Comparison of ENCODE assay signal across 11 cellular contexts in the genomic region with DNA sequence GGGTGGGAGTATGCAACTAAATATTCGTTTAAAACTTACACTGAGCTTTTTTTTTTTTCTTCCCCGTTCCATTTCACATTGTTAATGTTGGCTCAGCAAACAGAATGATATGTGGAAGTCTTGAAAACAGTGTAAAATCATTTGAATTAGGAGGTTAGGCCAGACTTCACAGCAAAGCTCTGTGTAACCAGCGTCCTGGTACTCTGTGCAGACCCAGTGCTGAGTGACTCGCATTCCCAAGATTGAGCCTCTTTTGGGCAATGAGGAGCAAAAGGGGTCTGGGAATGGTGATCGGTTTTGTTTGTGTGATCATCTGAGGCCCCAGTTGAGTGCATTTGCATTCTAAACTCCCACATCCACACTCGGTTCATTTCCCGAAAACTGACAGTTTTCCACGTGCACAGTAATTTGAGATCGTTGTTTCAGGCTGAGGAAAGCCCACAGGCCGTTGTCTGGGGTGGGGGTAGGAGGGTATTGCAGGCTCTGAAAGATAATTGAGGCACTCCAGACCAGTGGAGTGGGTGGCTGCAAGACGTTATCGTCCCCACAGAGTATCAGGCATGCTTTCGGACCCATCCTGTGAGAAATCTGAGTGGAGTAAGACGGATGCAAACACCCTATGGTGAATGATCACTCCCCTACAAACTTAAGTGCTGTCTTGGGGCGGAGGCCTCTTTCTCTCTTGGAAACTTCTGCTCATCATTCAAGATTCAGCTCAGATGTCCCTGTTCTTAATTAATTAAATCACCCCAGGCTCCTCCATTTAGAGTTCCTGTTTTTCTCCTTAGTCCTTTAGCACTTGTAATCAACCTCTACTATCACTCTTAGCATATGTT.
DNase-seq lines count a peak whose midpoint lies in the region; ATAC-seq, FAIRE-seq and TF ChIP-seq lines count a peak whose summit lies in the region.
"Had no signal": no experiment of that assay in that cellular context is flagged by ENCODE, and none has a peak within 500 bp of the region (broad histone marks: within the 10 kb centered on the region; RNA-seq: fewer than 3 reads in every experiment).

No MANE protein-coding gene starts in this region.

- peaks cover 97% of the 10 kb centered on the region for H3K79me2 ChIP-seq in GM12878 (ENCODE audit: control insufficient read depth, insufficient read depth, low read length)

- RAD21 ChIA-PET in GM12878 (lab: Charles Lee; ENCODE audit: unreplicated experiment): interaction anchor here (0.6 to 3.0 kb wide), 7 partner anchors 16 to 189 kb away, joined by 3 to 11 read pairs (median 4); no protein-coding TSS in a partner anchor

- TF ChIP-seq RAD21 in GM12878 (IDR thresholded peaks at IDR 0.05; ENCODE audit: insufficient read depth, low read depth, low read length): no peak

- TF ChIP-seq CTCF in GM12878 (IDR thresholded peaks at IDR 0.05 in 2 of 3, conservative IDR thresholded peaks at IDR 0.05 in 1 of 3; ENCODE audit: control insufficient read depth in 2 of 3, extremely low read depth in 1 of 3, insufficient read depth in 1 of 3, low read depth in 3 of 3, low read length in 3 of 3) (no peak), D721Med (IDR thresholded peaks at IDR 0.05; ENCODE audit: insufficient read depth, missing control alignments) (no peak)

- H3K4me2 ChIP-seq in GM12878 (ENCODE audit: control insufficient read depth, insufficient read depth): peak overlapping the region; percentile 46

- H3K4me1 ChIP-seq in GM12878 (ENCODE audit: control insufficient read depth, insufficient read depth, low read length): peaks cover 50% of the 10 kb centered on the region
- peaks cover 16 to 84% (median 81%) of the 10 kb centered on the region in 5 donors for H3K4me1 ChIP-seq in subcutaneous abdominal adipose tissue (ENCODE audit: control insufficient read depth in 5 of 5, insufficient read depth in 5 of 5, low read length in 5 of 5)

- DNase-seq in KBM-7 (peak; percentile 37), GM12878 (ENCODE audit: low read depth, low spot score) (no peak), Ammon's horn (ENCODE audit: low spot score) (no peak), D721Med (ENCODE audit: insufficient read length, low spot score) (no peak)
- no peak for DNase-seq in stimulated activated naive CD4-positive, alpha-beta T cell (lab: John Stamatoyannopoulos, UW)
- DNase-seq: activated CD4-positive, alpha-beta T cell treated with anti-CD3 and anti-CD28 coated beads for 36 hours; NCI-H774 had no signal

- intact Hi-C loops in GM12878 (cut with micrococcal nuclease; ENCODE audit: unreplicated experiment): no loop called here

- TF ChIP-seq POLR2A in GM12878 (IDR thresholded peaks at IDR 0.05; ENCODE audit: low read depth, low read length): no peak

- no TSS peak for BruUV-seq in GM12878 (replicated peaks; lab: Mats Ljungman, UMichigan)

- CTCF ChIA-PET in GM12878 (lab: Yijun Ruan, JAX): interaction anchor here (0.6 to 1.9 kb wide), 4 partner anchors 9 to 108 kb away, joined by 3 to 9 read pairs (median 3); no protein-coding TSS in a partner anchor

- no peaks in the 10 kb centered on the region for H3K9me3 ChIP-seq in GM12878 (replicated peaks; ENCODE audit: control insufficient read depth, insufficient read depth, low read length)
- H3K9me3 ChIP-seq in subcutaneous abdominal adipose tissue (ENCODE audit: control insufficient read depth in 5 of 5, low read length in 5 of 5): no peaks in the 10 kb centered on the region

- peaks cover 0 to 3% of the 10 kb centered on the region in 2 experiments; a peak in 2 of 4 replicates for H3K36me3 ChIP-seq in GM12878 (ENCODE audit: control insufficient read depth in 2 of 2, insufficient read depth in 2 of 2, low read length in 1 of 2)
- no peaks in the 10 kb centered on the region for H3K36me3 ChIP-seq in subcutaneous abdominal adipose tissue (ENCODE audit: control insufficient read depth in 5 of 5, insufficient read depth in 5 of 5, low read length in 5 of 5)

- no peak overlapping the region for H3K9ac ChIP-seq in GM12878 (ENCODE audit: control insufficient read depth, insufficient read depth, low read length)
- peak overlapping the region; percentile 7 to 53 (median 30) for H3K9ac ChIP-seq in subcutaneous abdominal adipose tissue (ENCODE audit: low read length in 5 of 5)

- SMC1A ChIA-PET in GM12878 (lab: Charles Lee; ENCODE audit: uncharacterized antibody, unreplicated experiment): interaction anchor here (0.6 to 3.5 kb wide), 9 partner anchors 11 to 900 kb away, joined by 3 to 20 read pairs (median 4); no protein-coding TSS in a partner anchor

- ATAC-seq in GM12878 (no peak), GM18873 (IDR thresholded peaks at IDR 0.05; ENCODE audit: low FRiP score, unreplicated experiment) (no peak)
- ATAC-seq: activated CD4-positive, alpha-beta T cell treated with anti-CD3 and anti-CD28 coated beads for 36 hours; left lobe of liver had no signal

- no peak overlapping the region for H2AFZ ChIP-seq in GM12878 (ENCODE audit: control insufficient read depth, low read depth, low read length)

- FAIRE-seq in GM12878 (lab: Jason Lieb, UNC) (no peak), D721Med (lab: Jason Lieb, UNC) (no peak)

- H3K4me3 ChIP-seq in GM12878 (no peak overlapping the region), subcutaneous abdominal adipose tissue (ENCODE audit: low read depth in 1 of 5, low read length in 5 of 5) (peak overlapping the region in 2 of 5 donors; percentile 4 to 16)

- no peaks in the 10 kb centered on the region for H3K27me3 ChIP-seq in GM12878 (replicated peaks in 1 of 2; ENCODE audit: control insufficient read depth in 2 of 2, insufficient read depth in 2 of 2, low read length in 1 of 2)
- no peaks in the 10 kb centered on the region for H3K27me3 ChIP-seq in layer of hippocampus (ENCODE audit: control insufficient read depth, insufficient read depth, low read length)
- no peaks in the 10 kb centered on the region for H3K27me3 ChIP-seq in subcutaneous abdominal adipose tissue (ENCODE audit: control insufficient read depth in 5 of 5, insufficient read depth in 4 of 5, low read length in 5 of 5)

- no peak overlapping the region for H3K27ac ChIP-seq in GM12878 (ENCODE audit: control insufficient read depth, insufficient read depth)
- peak overlapping the region; percentile 24 for H3K27ac ChIP-seq in layer of hippocampus (ENCODE audit: low read depth, low read length)
- peak overlapping the region; percentile 73 for H3K27ac ChIP-seq in subcutaneous abdominal adipose tissue (ENCODE audit: low read depth, low read length)

- no peak for TF ChIP-seq EP300 in GM12878 (IDR thresholded peaks at IDR 0.05; ENCODE audit: borderline replicate concordance in 1 of 2, control insufficient read depth in 1 of 2, low read depth in 2 of 2, low read length in 2 of 2)

- POLR2A ChIA-PET in GM12878 (lab: Charles Lee): interaction anchor here (0.8 to 1.7 kb wide), 7 partner anchors 8 to 96 kb away, joined by 3 to 5 read pairs (median 4); a partner anchor contains a TSS

- in situ Hi-C loops in KBM-7 (cut with MboI; ENCODE audit: low pct_unique_long_range_greater_than_20kb, low sequenced_read_pairs) (no loop called here), GM12878 (cut with MboI) (no loop called here)

- H4K20me1 ChIP-seq in GM12878 (ENCODE audit: control insufficient read depth, insufficient read depth): no peaks in the 10 kb centered on the region; the same call in 1 of the 2 replicates

- WGBS in GM12878 (ENCODE audit: insufficient coverage, insufficient replicate concordance, low lambda C conversion rate, missing lambda C conversion rate): 85% methylated on average over 15 of the region's 15 CpGs

TF ChIP-seq in GM12878, 131 proteins besides CTCF, POLR2A, EP300 and RAD21:
- TF ChIP-seq MEF2B (IDR thresholded peaks at IDR 0.05; ENCODE audit: partially characterized antibody, poor library complexity, severe bottlenecking): no peak
- TF ChIP-seq BCL11A (IDR thresholded peaks at IDR 0.05; ENCODE audit: low read depth, low read length): no peak
- TF ChIP-seq FOXK2 (IDR thresholded peaks at IDR 0.05): no peak
- TF ChIP-seq MYC (IDR thresholded peaks at IDR 0.05; ENCODE audit: insufficient read depth, insufficient read length, insufficient replicate concordance, low read length, severe bottlenecking): no peak
- no peak for TF ChIP-seq IKZF1 (conservative IDR thresholded peaks at IDR 0.05)
- no peak for TF ChIP-seq KAT2A (conservative IDR thresholded peaks at IDR 0.05; ENCODE audit: control insufficient read depth, low read depth, low read length)
- TF ChIP-seq PML (IDR thresholded peaks at IDR 0.05; ENCODE audit: low read length): no peak
- no peak for TF ChIP-seq SIN3A (IDR thresholded peaks at IDR 0.05; ENCODE audit: low read depth, low read length)
- no peak for TF ChIP-seq DPF2 (IDR thresholded peaks at IDR 0.05)
- TF ChIP-seq STAT3 (IDR thresholded peaks at IDR 0.05; ENCODE audit: low read depth, low read length): no peak
